Comparison of ENCODE assay signal across 15 cellular contexts in genomic region chr14:71532349-71532748, GRCh38.
DNase-seq lines count a peak whose midpoint lies in the region; ATAC-seq and TF ChIP-seq lines count a peak whose summit lies in the region.
"Had no signal": no experiment of that assay in that cellular context is flagged by ENCODE, and none has a peak within 500 bp of the region (broad histone marks: within the 10 kb centered on the region; RNA-seq: fewer than 3 reads in every experiment).

No MANE protein-coding gene starts in this region.

- H3K4me1 ChIP-seq in neural progenitor cell = peaks cover 13% of the 10 kb centered on the region

- H3K9ac ChIP-seq in neural progenitor cell = no peak overlapping the region

- H4K20me1 ChIP-seq in neural progenitor cell (ENCODE audit: low read depth) = no peaks in the 10 kb centered on the region

- no peak overlapping the region for H3K4me3 Mint-ChIP-seq in neural progenitor cell
- H3K4me3 Mint-ChIP-seq: CD4-positive, CD25-positive, alpha-beta regulatory T cell; T-helper 2 cell treated with Interferon-gamma antibody and Interleukin-4, amounts not matched to agents 5 μg/mL and 100 μg/mL, for 36 hours had no signal

- no peaks in the 10 kb centered on the region for H3K9me3 Mint-ChIP-seq in neural progenitor cell
- H3K9me3 Mint-ChIP-seq: T-helper 2 cell treated with Interferon-gamma antibody and Interleukin-4, amounts not matched to agents 5 μg/mL and 100 μg/mL, for 36 hours had no signal

- H3K36me3 Mint-ChIP-seq in neural progenitor cell = peaks cover 11% of the 10 kb centered on the region

- no peaks in the 10 kb centered on the region for H3K27me3 Mint-ChIP-seq in neural progenitor cell (ENCODE audit: insufficient read depth, low read depth)
- H3K27me3 Mint-ChIP-seq: CD4-positive, CD25-positive, alpha-beta regulatory T cell had no signal

- no peaks in the 10 kb centered on the region for H3K9me3 ChIP-seq in neural progenitor cell (ENCODE audit: low read depth)

- no peak overlapping the region for H2AFZ ChIP-seq in neural progenitor cell (replicated peaks)
- H2AFZ ChIP-seq: PC-9 had no signal

- H3K4me3 ChIP-seq in brain microvascular endothelial cell (ENCODE audit: low read depth, low read length) (no peak overlapping the region), neural progenitor cell (no peak overlapping the region)
- H3K4me3 ChIP-seq: PC-9 had no signal

- no peak overlapping the region for H3K27ac Mint-ChIP-seq in neural progenitor cell
- H3K27ac Mint-ChIP-seq: CD4-positive, CD25-positive, alpha-beta regulatory T cell; T-helper 2 cell treated with Interferon-gamma antibody and Interleukin-4, amounts not matched to agents 5 μg/mL and 100 μg/mL, for 36 hours had no signal

- H3K27me3 ChIP-seq in brain microvascular endothelial cell (replicated peaks) = no peaks in the 10 kb centered on the region
- H3K27me3 ChIP-seq in neural progenitor cell = no peaks in the 10 kb centered on the region

- no peaks in the 10 kb centered on the region for H3K36me3 ChIP-seq in brain microvascular endothelial cell (replicated peaks)
- no peaks in the 10 kb centered on the region for H3K36me3 ChIP-seq in neural progenitor cell

- TF ChIP-seq CTCF in brain microvascular endothelial cell (IDR thresholded peaks at IDR 0.05; ENCODE audit: low read depth, low read length, missing control alignments) = no peak
- no peak for TF ChIP-seq CTCF in neural progenitor cell (IDR thresholded peaks at IDR 0.05)

- H3K27ac ChIP-seq in brain microvascular endothelial cell (peak overlapping the region; percentile 69), neural progenitor cell (no peak overlapping the region)
- H3K27ac ChIP-seq: PC-9 had no signal

- peaks cover under 1% of the 10 kb centered on the region for H3K79me2 ChIP-seq in neural progenitor cell (ENCODE audit: low read depth)

- DNase-seq in EH (ENCODE audit: low read depth) = peak; percentile 65
- peak; percentile 11 to 40 for DNase-seq in NCI-H1930 (lab: John Stamatoyannopoulos, UW)
- peak; percentile 75 for DNase-seq in brain microvascular endothelial cell
- DNase-seq in neural progenitor cell (ENCODE audit: low spot score) = peak; percentile 23
- no peak for DNase-seq in DMS 273 treated with DMSO at 0.1 percent for 48 hours (lab: John Stamatoyannopoulos, UW)
- DNase-seq in NK-92 treated with Interleukin-12 subunit alpha and Interleukin-12 subunit beta, amount 100 ng/mL, for 24 hours (lab: John Stamatoyannopoulos, UW) = no peak
- DNase-seq in mesenteric fat pad (ENCODE audit: low spot score) = no peak
- DNase-seq: activated CD4-positive, alpha-beta T cell treated with anti-CD3 and anti-CD28 coated beads, Interleukin-2, amount 50 U/mL, for 4 hours; activated naive CD4-positive, alpha-beta T cell; CD4-positive, CD25-positive, alpha-beta regulatory T cell; NCI-H1092 treated with DMSO at 0.1 percent for 48 hours; PC-9; stimulated activated CD4-positive, alpha-beta T cell treated with anti-CD3 and anti-CD28 coated beads, Interleukin-4, amount 100 ng/mL, for 24 hours had no signal

- peaks cover 16% of the 10 kb centered on the region for H3K4me1 Mint-ChIP-seq in neural progenitor cell

- no peaks in the 10 kb centered on the region for H3F3A ChIP-seq in neural progenitor cell (ENCODE audit: low read depth)

- ATAC-seq in GM18873 (IDR thresholded peaks at IDR 0.05; ENCODE audit: low FRiP score, unreplicated experiment) = no peak

- in situ Hi-C loops in brain microvascular endothelial cell (cut with HindIII; ENCODE audit: low pct_ligation_motif_present, low sequenced_read_pairs) = no loop called here

- H3K4me2 ChIP-seq in neural progenitor cell = no peak overlapping the region
- H3K4me2 ChIP-seq: PC-9 had no signal

Comparison
In these comparisons a context has a peak if more than half of its experiments do, and no peak if none do; other contexts are left out.
1. DNase-seq: peak in EH (single experiment), NCI-H1930 (2 of 2), brain microvascular endothelial cell (single experiment) and neural progenitor cell (single experiment); none in DMS 273 treated with DMSO at 0.1 percent for 48 hours (single experiment), NK-92 treated with Interleukin-12 subunit alpha and Interleukin-12 subunit beta, amount 100 ng/mL, for 24 hours (single experiment) and mesenteric fat pad (single experiment).